In genomic region chr3:182913889-182914288, GRCh38 we compare ENCODE assay signal across 8 cellular contexts.
DNase-seq lines count a peak whose midpoint lies in the region; ATAC-seq lines count a peak whose summit lies in the region.

No MANE protein-coding gene starts in this region.

- peak overlapping the region; percentile 85 for H3K27ac Mint-ChIP-seq in activated naive CD4-positive, alpha-beta T cell treated with anti-CD3 and anti-CD28 coated beads, Interleukin-2, amount 50 U/mL, for 24 hours

- H3K4me3 Mint-ChIP-seq in activated naive CD4-positive, alpha-beta T cell treated with anti-CD3 and anti-CD28 coated beads, Interleukin-2, amount 50 U/mL, for 24 hours, result peak overlapping the region; percentile 53

- no peaks in the 10 kb centered on the region for H3K9me3 Mint-ChIP-seq in activated naive CD4-positive, alpha-beta T cell treated with anti-CD3 and anti-CD28 coated beads, Interleukin-2, amount 50 U/mL, for 24 hours

- H3K4me1 Mint-ChIP-seq in activated naive CD4-positive, alpha-beta T cell treated with anti-CD3 and anti-CD28 coated beads, Interleukin-2, amount 50 U/mL, for 24 hours, result peaks cover 62% of the 10 kb centered on the region

- intact Hi-C loops in Right ventricle myocardium inferior (cut with DNase I) (no loop called here), sciatic nerve (cut with DNase I) (no loop called here)

- peaks cover 8% of the 10 kb centered on the region for H3K36me3 Mint-ChIP-seq in activated naive CD4-positive, alpha-beta T cell treated with anti-CD3 and anti-CD28 coated beads, Interleukin-2, amount 50 U/mL, for 24 hours

- ATAC-seq in HG02884 (IDR thresholded peaks at IDR 0.05; ENCODE audit: unreplicated experiment) (peak; percentile 89), Right ventricle myocardium inferior (no peak), sciatic nerve (no peak)

- no peak for DNase-seq in activated naive CD4-positive, alpha-beta T cell treated with anti-CD3 and anti-CD28 coated beads, Interleukin-2, amount 50 U/mL, for 16 hours
- DNase-seq in NCI-H510A treated with DMSO at 0.1 percent for 48 hours (lab: John Stamatoyannopoulos, UW) (peak; percentile 96), ACHN (no peak), Right ventricle myocardium inferior (ENCODE audit: missing footprints) (no peak), sciatic nerve (ENCODE audit: low spot score) (no peak), NCI-H1436 (lab: John Stamatoyannopoulos, UW) (no peak)

- in situ Hi-C loops in ACHN (cut with HindIII; ENCODE audit: low pct_ligation_motif_present, low pct_unique_long_range_greater_than_20kb, low sequenced_read_pairs), result no loop called here

- H3K27me3 Mint-ChIP-seq in activated naive CD4-positive, alpha-beta T cell treated with anti-CD3 and anti-CD28 coated beads, Interleukin-2, amount 50 U/mL, for 24 hours, result no peaks in the 10 kb centered on the region
